ENCODE assay signal across 24 cellular contexts in the genomic region with DNA sequence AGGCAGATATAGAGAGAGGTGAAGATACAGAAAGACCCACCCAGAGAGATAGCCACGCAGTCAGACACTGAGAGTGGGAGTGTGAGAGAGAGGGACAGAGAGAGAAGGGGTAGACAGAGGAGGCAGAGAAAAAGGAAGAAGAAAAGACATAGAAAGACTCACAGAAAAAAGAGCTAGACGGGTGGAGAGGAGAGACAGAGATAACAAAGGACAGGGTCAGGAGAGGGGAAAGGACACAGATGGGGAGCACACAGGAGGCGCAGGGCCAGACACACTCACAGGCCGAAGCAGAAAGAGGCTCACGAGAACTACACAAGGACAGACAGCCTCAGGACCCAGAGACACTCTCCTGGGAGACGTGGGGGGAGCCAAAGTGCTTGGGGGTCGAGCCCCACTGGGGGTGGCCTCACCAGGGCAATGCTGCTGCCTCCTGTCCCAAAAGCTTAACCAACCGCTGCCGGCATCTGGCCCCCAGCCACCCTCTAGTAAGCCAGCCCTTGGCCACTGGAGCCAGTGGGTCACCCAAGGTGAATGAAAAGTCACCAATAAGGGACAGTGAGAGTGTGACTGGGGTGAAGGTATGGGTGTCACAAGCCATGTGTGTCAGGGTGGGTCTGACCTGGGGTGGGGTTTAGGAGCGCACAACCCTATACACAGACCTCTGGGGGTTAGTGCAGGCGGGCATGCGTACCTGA. TPM values are rescaled to one million over a fixed set of nuclear protein-coding genes. Genes with fewer than 3 reads are reported as not detected.
A peak's percentile ranks its signal among the peaks of the same experiment; 100 is the strongest.
DNase-seq lines count a peak whose midpoint lies in the region; ATAC-seq and TF ChIP-seq lines count a peak whose summit lies in the region.
"Had no signal": no experiment of that assay in that cellular context is flagged by ENCODE, and none has a peak within 500 bp of the region (broad histone marks: within the 10 kb centered on the region; RNA-seq: fewer than 3 reads in every experiment).

No MANE protein-coding gene starts in this region.

- TF ChIP-seq CTCF in testis (IDR thresholded peaks at IDR 0.05) = no peak
- no peak for TF ChIP-seq CTCF in lower leg skin (IDR thresholded peaks at IDR 0.05)

- no peak for TF ChIP-seq POLR2A in testis (IDR thresholded peaks at IDR 0.05)
- no peak for TF ChIP-seq POLR2A in lower leg skin (IDR thresholded peaks at IDR 0.05)

- H3K36me3 ChIP-seq in testis (ENCODE audit: low read depth, missing control alignments) = no peaks in the 10 kb centered on the region

- peaks cover 33% of the 10 kb centered on the region for H3K4me1 ChIP-seq in testis

- DNase-seq in Right ventricle myocardium inferior (ENCODE audit: missing footprints) = no peak
- no peak for DNase-seq in left cardiac atrium
- DNase-seq in left lobe of liver (ENCODE audit: low spot score) = no peak
- DNase-seq in testis = no peak
- no peak for DNase-seq in posterior vena cava (ENCODE audit: low spot score)
- no peak for DNase-seq in lower leg skin (ENCODE audit: low spot score in 2 of 2)
- DNase-seq: 8988T; Calu3; CD8-positive, alpha-beta memory T cell; DMS153; GOT3; Karpas-422; MV-4-11; NCI-H1694; NCI-H2081 treated with DMSO at 0.1 percent for 48 hours; NCI-H446; NCI-H526; SHP77; SW 1271 had no signal

- no peaks in the 10 kb centered on the region for H3K27me3 ChIP-seq in testis

- 73 to 76% methylated on average over 12 of the region's 12 CpGs for WGBS in testis, 2 donors
- WGBS in lower leg skin, 2 donors = 90% methylated on average over 12 of the region's 12 CpGs

- ATAC-seq in Right ventricle myocardium inferior (peak; percentile 17), left cardiac atrium (no peak), left lobe of liver (peak; percentile 50)
- ATAC-seq: HCT116 had no signal

- H3K9me3 ChIP-seq in testis = no peaks in the 10 kb centered on the region

- intact Hi-C loops in Right ventricle myocardium inferior (cut with DNase I) = no loop called here
- intact Hi-C loops in left cardiac atrium (cut with DNase I) = loop anchor here in 1 of 2 donors (5.0 kb wide), 1 partner anchor 67 kb away; no protein-coding TSS in a partner anchor
- intact Hi-C loops in testis (cut with DNase I; ENCODE audit: low total_unique reads) = no loop called here
- intact Hi-C loops in posterior vena cava (cut with DNase I) = no loop called here
- intact Hi-C loops in lower leg skin (cut with DNase I; ENCODE audit: low total_unique reads) = no loop called here

- H3K4me3 ChIP-seq in testis = no peak overlapping the region
- no peak overlapping the region for H3K4me3 ChIP-seq in lower leg skin (ENCODE audit: low read depth, poor library complexity, severe bottlenecking)

- H3K27ac ChIP-seq in testis = peak overlapping the region; percentile 31 to 53
- H3K27ac ChIP-seq: C4-2B had no signal

RNA-seq across cellular contexts. Expression of a gene that starts 3.8 kb away (rescaled TPM):
- total RNA-seq in Right ventricle myocardium inferior = 0.11 TPM
- under 1 TPM; 0.13 to 0.27 TPM for total RNA-seq in left cardiac atrium
- total RNA-seq in left lobe of liver = 0.13 TPM
- 10 to 100 TPM; 17.9 to 26.6 TPM for total RNA-seq in testis
- 21.4 TPM for polyA plus RNA-seq in testis (ENCODE audit: insufficient read depth, low read depth, low replicate concordance)
- under 1 TPM; 0.19 to 0.23 TPM for total RNA-seq in posterior vena cava
- total RNA-seq in lower leg skin = 1 to 10 TPM in 1 of 4 donors, under 1 TPM in 1, not detected in 2; 0.29 to 1.3 TPM
- total RNA-seq: CD8-positive, alpha-beta memory T cell; HT1080; M059J had no signal
- polyA plus RNA-seq: CD8-positive, alpha-beta memory T cell had no signal

RNA-seq across cellular contexts. Expression of a gene that starts 18.0 kb away (rescaled TPM):
- total RNA-seq in Right ventricle myocardium inferior = 5.0 TPM
- total RNA-seq in left cardiac atrium = 1 to 10 TPM; 6.4 to 6.7 TPM
- 30.3 TPM for total RNA-seq in left lobe of liver
- 10 to 100 TPM; 35.9 to 51.1 TPM for total RNA-seq in testis
- 56.3 TPM for polyA plus RNA-seq in testis (ENCODE audit: insufficient read depth, low read depth, low replicate concordance)
- 10 to 100 TPM in 1 of 2 donors, 1 to 10 TPM in 1; 9.9 to 13.0 TPM for total RNA-seq in posterior vena cava
- 10 to 100 TPM in 3 of 4 donors, 1 to 10 TPM in 1; 7.5 to 16.5 (median 12.1) TPM for total RNA-seq in lower leg skin

RNA-seq across cellular contexts. Expression of a gene that starts 26.6 kb away (rescaled TPM):
- total RNA-seq in Right ventricle myocardium inferior = 22.0 TPM
- 10 to 100 TPM; 19.8 to 23.4 TPM for total RNA-seq in left cardiac atrium
- 30.8 TPM for total RNA-seq in left lobe of liver
- 100 to 1,000 TPM; 109 to 111 TPM for total RNA-seq in testis
- polyA plus RNA-seq in testis (ENCODE audit: insufficient read depth, low read depth, low replicate concordance) = 37.6 TPM
- 10 to 100 TPM; 19.1 to 25.1 TPM for total RNA-seq in posterior vena cava
- 10 to 100 TPM; 25.3 to 55.5 (median 37.1) TPM for total RNA-seq in lower leg skin

RNA-seq across cellular contexts. Expression of a gene that starts 28.1 kb away (rescaled TPM):
- 0.11 TPM for total RNA-seq in Right ventricle myocardium inferior
- total RNA-seq in left cardiac atrium = under 1 TPM in 1 of 2 donors, not detected in 1; 0.24 TPM
- total RNA-seq in left lobe of liver = 1.1 TPM
- 1 to 10 TPM; 6.9 to 9.8 TPM for total RNA-seq in testis
- 12.9 TPM for polyA plus RNA-seq in testis (ENCODE audit: insufficient read depth, low read depth, low replicate concordance)
- total RNA-seq in posterior vena cava = not detected
- under 1 TPM in 1 of 4 donors, not detected in 3; 0.23 TPM for total RNA-seq in lower leg skin
- total RNA-seq: G401, HT1080, M059J had no signal
- polyA plus RNA-seq: CD8-positive, alpha-beta memory T cell had no signal

RNA-seq across cellular contexts. Expression of a gene that starts 44.1 kb away (rescaled TPM):
- total RNA-seq in Right ventricle myocardium inferior (0.73 TPM), left cardiac atrium (under 1 TPM; 0.68 to 0.94 TPM), left lobe of liver (0.20 TPM), testis (10 to 100 TPM in 1 of 2 donors, 1 to 10 TPM in 1; 7.7 to 11.3 TPM), posterior vena cava (under 1 TPM; 0.33 to 0.93 TPM), lower leg skin (1 to 10 TPM in 3 of 4 donors, under 1 TPM in 1; 0.97 to 1.8 (median 1.5) TPM)
- polyA plus RNA-seq in testis (ENCODE audit: insufficient read depth, low read depth, low replicate concordance) = 2.8 TPM

Comparison
In these comparisons a context has a peak if more than half of its experiments do, and no peak if none do; other contexts are left out.
1. ATAC-seq: peak in Right ventricle myocardium inferior (single experiment) and left lobe of liver (single experiment); none in left cardiac atrium (0 of 2).
2. RNA of a gene that starts 3.8 kb away (total RNA-seq): 17.9 to 26.6 TPM in testis; 0.29 to 1.3 TPM in lower leg skin, 0.13 to 0.27 TPM in left cardiac atrium, 0.19 to 0.23 TPM in posterior vena cava, 0.13 TPM in left lobe of liver (single experiment) and 0.11 TPM in Right ventricle myocardium inferior (single experiment); every median in the first group is over 4 times any median in the second.